8 cellular contexts compared by ENCODE assay signal in genomic region chr15:77024273-77025065, GRCh38. TPM values are rescaled to one million over a fixed set of nuclear protein-coding genes. Genes with fewer than 3 reads are reported as not detected.
DNase-seq lines count a peak whose midpoint lies in the region; ATAC-seq and TF ChIP-seq lines count a peak whose summit lies in the region.

No MANE protein-coding gene starts in this region.

- H3K36me3 Mint-ChIP-seq in CD4-positive, CD25-positive, alpha-beta regulatory T cell: peaks cover 4% of the 10 kb centered on the region

- CTCF ChIA-PET in HEK293T (lab: Yijun Ruan, JAX): interaction anchor here (0.7 to 1.9 kb wide), 5 partner anchors 13 to 519 kb away, joined by 3 to 7 read pairs (median 4); no protein-coding TSS in a partner anchor

- TF ChIP-seq CTCF in fibroblast of the aortic adventitia (IDR thresholded peaks at IDR 0.05; ENCODE audit: insufficient read depth, low read length) (peak; percentile 89), transverse colon (IDR thresholded peaks at IDR 0.05) (peak; percentile 93 to 98 (median 96))

- H3K9me3 ChIP-seq in CD4-positive, CD25-positive, alpha-beta regulatory T cell (ENCODE audit: control insufficient read depth in 2 of 2, low read length in 2 of 2): no peaks in the 10 kb centered on the region
- H3K9me3 ChIP-seq in transverse colon: no peaks in the 10 kb centered on the region

- intact Hi-C loops in transverse colon (cut with DNase I; ENCODE audit: low total_unique reads): loop anchor here (2.0 kb wide), 1 partner anchor 518 kb away; no protein-coding TSS in a partner anchor

- WGBS in transverse colon (ENCODE audit: low coverage in 1 of 2), 2 donors: 30 to 46% methylated on average over 3 to 16 of the region's 17 CpGs

- TF ChIP-seq EP300 in transverse colon (IDR thresholded peaks at IDR 0.05; ENCODE audit: low read depth): no peak

- in situ Hi-C loops in transverse colon (cut with MboI; ENCODE audit: low pct_ligation_motif_present in 1 of 4, low pct_unique_long_range_greater_than_20kb in 1 of 4, low sequenced_read_pairs in 3 of 4): no loop called here

- H3K27me3 Mint-ChIP-seq in CD4-positive, CD25-positive, alpha-beta regulatory T cell: no peaks in the 10 kb centered on the region

- DNase-seq in CD4-positive, CD25-positive, alpha-beta regulatory T cell: peak; percentile 45 to 58 (median 47)
- DNase-seq in HEK293T (ENCODE audit: extremely low spot score) (peak; percentile 91), RKO (ENCODE audit: low spot score) (peak; percentile 35), fibroblast of the aortic adventitia (ENCODE audit: low read depth) (peak; percentile 53), nucleus accumbens (lab: John Stamatoyannopoulos, UW) (peak in 39 of 56 donors; percentile 7 to 84 (median 40)), transverse colon (peak; percentile 72)
- DNase-seq in activated T-helper 9 cell treated with anti-CD3 and anti-CD28 coated beads, Interleukin-2, amount 50 U/mL, for 16 hours (ENCODE audit: low read depth): peak; percentile 50

- H3K4me3 ChIP-seq in CD4-positive, CD25-positive, alpha-beta regulatory T cell (ENCODE audit: low read depth, low read length): no peak overlapping the region
- no peak overlapping the region for H3K4me3 ChIP-seq in fibroblast of the aortic adventitia (ENCODE audit: low read depth, low read length)
- no peak overlapping the region for H3K4me3 ChIP-seq in transverse colon

- peak overlapping the region; percentile 3 for H3K27ac ChIP-seq in CD4-positive, CD25-positive, alpha-beta regulatory T cell (ENCODE audit: insufficient read depth, low read length, poor library complexity, severe bottlenecking)
- H3K27ac ChIP-seq in transverse colon: no peak overlapping the region

- peak overlapping the region in 1 of 3 donors; percentile 42 for H3K27ac Mint-ChIP-seq in CD4-positive, CD25-positive, alpha-beta regulatory T cell

- no peaks in the 10 kb centered on the region for H3K27me3 ChIP-seq in CD4-positive, CD25-positive, alpha-beta regulatory T cell (ENCODE audit: control insufficient read depth, insufficient read depth, low read length)
- peaks cover 6% of the 10 kb centered on the region for H3K27me3 ChIP-seq in transverse colon

- H3K9me3 Mint-ChIP-seq in CD4-positive, CD25-positive, alpha-beta regulatory T cell: no peaks in the 10 kb centered on the region

- peaks cover 4 to 42% (median 27%) of the 10 kb centered on the region in 4 donors for H3K4me1 Mint-ChIP-seq in CD4-positive, CD25-positive, alpha-beta regulatory T cell

- peaks cover 21% of the 10 kb centered on the region for H3K4me1 ChIP-seq in CD4-positive, CD25-positive, alpha-beta regulatory T cell (ENCODE audit: control insufficient read depth, insufficient read depth, low read length, poor library complexity, severe bottlenecking)
- H3K4me1 ChIP-seq in transverse colon: peaks cover 0 to 15% (median 14%) of the 10 kb centered on the region in 4 donors

- no peak for TF ChIP-seq POLR2A in transverse colon (IDR thresholded peaks at IDR 0.05)

- H3K4me3 Mint-ChIP-seq in CD4-positive, CD25-positive, alpha-beta regulatory T cell: no peak overlapping the region

- peaks cover 56% of the 10 kb centered on the region for H3K36me3 ChIP-seq in CD4-positive, CD25-positive, alpha-beta regulatory T cell (ENCODE audit: control insufficient read depth, insufficient read depth, low read length)
- H3K36me3 ChIP-seq in transverse colon: no peaks in the 10 kb centered on the region

- ATAC-seq in CD4-positive, CD25-positive, alpha-beta regulatory T cell (ENCODE audit: low read depth in 2 of 2): peak in 1 of 2 donors; percentile 50
- no peak for ATAC-seq in GM21529 (IDR thresholded peaks at IDR 0.05; ENCODE audit: unreplicated experiment)

- POLR2A ChIA-PET in HEK293T (lab: Yijun Ruan, JAX): interaction anchor here (0.9 kb wide), 1 partner anchor 45 kb away, joined by 3 read pairs; no protein-coding TSS in a partner anchor

TF ChIP-seq in HEK293T, 16 proteins besides CTCF, POLR2A, EP300 and RAD21:
- TF ChIP-seq HDGF (IDR thresholded peaks at IDR 0.05; ENCODE audit: borderline replicate concordance) (no peak), ELF4 (IDR thresholded peaks at IDR 0.05) (no peak), FOXK2 (IDR thresholded peaks at IDR 0.05) (no peak), PKNOX1 (IDR thresholded peaks at IDR 0.05) (no peak), TARDBP (IDR thresholded peaks at IDR 0.05) (no peak), BHLHE40 (IDR thresholded peaks at IDR 0.05; ENCODE audit: borderline replicate concordance) (no peak), ZNF384 (IDR thresholded peaks at IDR 0.05) (no peak)

RNA-seq across cellular contexts. Expression of gene PSTPIP1, which starts 29.5 kb away (rescaled TPM):
- 169 TPM for total RNA-seq in CD4-positive, CD25-positive, alpha-beta regulatory T cell
- polyA plus RNA-seq in CD4-positive, CD25-positive, alpha-beta regulatory T cell: 10 to 100 TPM; 41.3 to 69.2 (median 45.7) TPM
- total RNA-seq in fibroblast of the aortic adventitia (ENCODE audit: low replicate concordance) (0.18 TPM in 1 of 2 replicates, not detected in the other), transverse colon (10 to 100 TPM in 1 of 4 donors, 1 to 10 TPM in 3; 1.4 to 35.2 (median 8.7) TPM)

RNA-seq across cellular contexts. Expression of gene TSPAN3, which starts 46.4 kb away (rescaled TPM):
- 5.4 TPM for total RNA-seq in CD4-positive, CD25-positive, alpha-beta regulatory T cell
- 10 to 100 TPM; 19.2 to 31.0 (median 27.2) TPM for polyA plus RNA-seq in CD4-positive, CD25-positive, alpha-beta regulatory T cell
- 194 and 288 TPM in 2 replicates for total RNA-seq in fibroblast of the aortic adventitia (ENCODE audit: low replicate concordance)
- 1,000 to 10,000 TPM in 1 of 4 donors, 100 to 1,000 TPM in 3; 365 to 1,069 (median 676) TPM for total RNA-seq in transverse colon

Comparison
In these comparisons a context has a peak if more than half of its experiments do, and no peak if none do; other contexts are left out.
1. DNase-seq: peak in every context shown above with its lines; median percentile 91 in HEK293T; 72 in transverse colon; 53 in fibroblast of the aortic adventitia; 50 in activated T-helper 9 cell treated with anti-CD3 and anti-CD28 coated beads, Interleukin-2, amount 50 U/mL, for 16 hours; 47 in CD4-positive, CD25-positive, alpha-beta regulatory T cell; 40 in nucleus accumbens; 35 in RKO.
2. RNA of gene TSPAN3, which starts 46.4 kb away (total RNA-seq): 365 to 1,069 TPM in transverse colon and 194 to 288 TPM in fibroblast of the aortic adventitia; 5.4 TPM in CD4-positive, CD25-positive, alpha-beta regulatory T cell (single experiment); every median in the first group is over 10 times any median in the second.